8 cellular contexts compared by ENCODE assay signal in genomic region chr3:147411235-147411607, GRCh38. TPM values are rescaled to one million over a fixed set of nuclear protein-coding genes. Genes with fewer than 3 reads are reported as not detected.
A peak's percentile ranks its signal among the peaks of the same experiment; 100 is the strongest.
DNase-seq lines count a peak whose midpoint lies in the region; ATAC-seq and TF ChIP-seq lines count a peak whose summit lies in the region.

No MANE protein-coding gene starts in this region.

- H2AFZ ChIP-seq in MM.1S (ENCODE audit: low read length) = no peak overlapping the region
- no peak overlapping the region for H2AFZ ChIP-seq in neural progenitor cell (replicated peaks)

- no peaks in the 10 kb centered on the region for H3K79me2 ChIP-seq in MM.1S (ENCODE audit: low read length)
- H3K79me2 ChIP-seq in neural progenitor cell (ENCODE audit: low read depth) = no peaks in the 10 kb centered on the region

- no peaks in the 10 kb centered on the region for H3K9me2 ChIP-seq in MM.1S (replicated peaks; ENCODE audit: insufficient read depth, low read length)

- H3K4me3 Mint-ChIP-seq in CD14-positive monocyte (peak overlapping the region; percentile 75 to 94), neural progenitor cell (peak overlapping the region; percentile 99)

- H3K36me3 Mint-ChIP-seq in CD14-positive monocyte (peaks cover 16 to 41% of the 10 kb centered on the region in 2 donors), neural progenitor cell (peaks cover 60% of the 10 kb centered on the region)

- H3K4me1 ChIP-seq in MM.1S (ENCODE audit: low read length) (no peaks in the 10 kb centered on the region), neural progenitor cell (peaks cover 16% of the 10 kb centered on the region)

- H3K4me2 ChIP-seq in MM.1S (ENCODE audit: low read depth, low read length) = no peak overlapping the region
- H3K4me2 ChIP-seq in neural progenitor cell = peak overlapping the region; percentile 67

- H3K4me1 Mint-ChIP-seq in CD14-positive monocyte (peaks cover 27% of the 10 kb centered on the region), neural progenitor cell (peaks cover 40% of the 10 kb centered on the region)

- H3K9me3 ChIP-seq in MM.1S (replicated peaks; ENCODE audit: insufficient read depth, low read length) (no peaks in the 10 kb centered on the region), neural progenitor cell (ENCODE audit: low read depth) (no peaks in the 10 kb centered on the region)

- H3K27ac Mint-ChIP-seq in CD14-positive monocyte (no peak overlapping the region), neural progenitor cell (peak overlapping the region; percentile 99)

- no peak overlapping the region for H3K9ac ChIP-seq in MM.1S (ENCODE audit: low read length)
- no peak overlapping the region for H3K9ac ChIP-seq in neural progenitor cell

- no peaks in the 10 kb centered on the region for H4K20me1 ChIP-seq in MM.1S (ENCODE audit: insufficient read depth, low read length)
- H4K20me1 ChIP-seq in neural progenitor cell (ENCODE audit: low read depth) = peaks cover 95% of the 10 kb centered on the region

- DNase-seq in CD14-positive monocyte (ENCODE audit: low spot score) (no peak), MM.1S (no peak), dorsolateral prefrontal cortex (no peak), neural progenitor cell (ENCODE audit: low spot score) (peak; percentile 59), amygdala (lab: John Stamatoyannopoulos, UW) (no peak), globus pallidus (ENCODE audit: low spot score) (no peak), mucosa of gallbladder (ENCODE audit: low spot score) (no peak)

- H3K27me3 Mint-ChIP-seq in CD14-positive monocyte (ENCODE audit: low read depth in 3 of 3) (peaks cover 93 to 98% (median 96%) of the 10 kb centered on the region in 3 donors), neural progenitor cell (ENCODE audit: insufficient read depth, low read depth) (peaks cover 56% of the 10 kb centered on the region)

- H3K9me3 Mint-ChIP-seq in CD14-positive monocyte (peaks cover 17 to 77% (median 67%) of the 10 kb centered on the region in 7 donors), neural progenitor cell (peaks cover 24% of the 10 kb centered on the region)

- H3F3A ChIP-seq in MM.1S (ENCODE audit: insufficient read depth, low read length) (no peaks in the 10 kb centered on the region), neural progenitor cell (ENCODE audit: low read depth) (peaks cover 48% of the 10 kb centered on the region)

- H3K27ac ChIP-seq in MM.1S (ENCODE audit: low read length) = no peak overlapping the region
- H3K27ac ChIP-seq in dorsolateral prefrontal cortex = peak overlapping the region in 57 of 59 donors; percentile 41 to 99 (median 84)
- no peak overlapping the region for H3K27ac ChIP-seq in neural progenitor cell

- peak overlapping the region; percentile 21; the same call in 1 of the 2 replicates for H3K4me3 ChIP-seq in MM.1S (ENCODE audit: low read length)
- H3K4me3 ChIP-seq in dorsolateral prefrontal cortex = peak overlapping the region; percentile 44 to 80 (median 67)
- no peak overlapping the region for H3K4me3 ChIP-seq in neural progenitor cell

- intact Hi-C loops in CD14-positive monocyte (cut with micrococcal nuclease) = no loop called here
- intact Hi-C loops in dorsolateral prefrontal cortex (cut with DNase I) = no loop called here

- no peak for ATAC-seq in GM19324 (IDR thresholded peaks at IDR 0.05; ENCODE audit: low FRiP score, unreplicated experiment)

- no peak for TF ChIP-seq CTCF in CD14-positive monocyte (IDR thresholded peaks at IDR 0.05)
- no peak for TF ChIP-seq CTCF in MM.1S (IDR thresholded peaks at IDR 0.05; ENCODE audit: low read length)
- no peak for TF ChIP-seq CTCF in dorsolateral prefrontal cortex (IDR thresholded peaks at IDR 0.05 in 54 of 56, conservative IDR thresholded peaks at IDR 0.05 in 2 of 56; ENCODE audit: low read depth in 1 of 56, partially characterized antibody in 56 of 56)
- no peak for TF ChIP-seq CTCF in neural progenitor cell (IDR thresholded peaks at IDR 0.05)

- H3K36me3 ChIP-seq in MM.1S (replicated peaks; ENCODE audit: insufficient read depth, low read length) (no peaks in the 10 kb centered on the region), neural progenitor cell (no peaks in the 10 kb centered on the region)

- no peaks in the 10 kb centered on the region for H3K27me3 ChIP-seq in MM.1S (replicated peaks; ENCODE audit: insufficient read depth, low read length)
- peaks cover 0 to 97% (median 69%) of the 10 kb centered on the region in 45 donors for H3K27me3 ChIP-seq in dorsolateral prefrontal cortex
- H3K27me3 ChIP-seq in neural progenitor cell = peaks cover 100% of the 10 kb centered on the region

RNA-seq across cellular contexts. Expression of gene ZIC1, which starts 2.1 kb away (rescaled TPM):
- polyA plus RNA-seq in CD14-positive monocyte = not detected
- total RNA-seq in dorsolateral prefrontal cortex = 100 to 1,000 TPM in 1 of 120 experiments, 10 to 100 TPM in 119; 17.4 to 211 (median 34.4) TPM
- 0.56 and 0.84 TPM in 2 replicates for total RNA-seq in neural progenitor cell (ENCODE audit: low replicate concordance)
- 0.06 TPM for total RNA-seq in mucosa of gallbladder

RNA-seq across cellular contexts. Expression of gene ZIC4, which starts 4.9 kb away (rescaled TPM):
- polyA plus RNA-seq in CD14-positive monocyte = not detected
- total RNA-seq in dorsolateral prefrontal cortex (10 to 100 TPM in 8 of 120 experiments, 1 to 10 TPM in 112; 1.5 to 13.5 (median 4.8) TPM), neural progenitor cell (ENCODE audit: low replicate concordance) (0.25 and 0.64 TPM in 2 replicates), mucosa of gallbladder (0.20 TPM)

Comparison
In these comparisons a context has a peak if more than half of its experiments do, and no peak if none do; other contexts are left out.
1. H3K27ac ChIP-seq: peak in dorsolateral prefrontal cortex (57 of 59); none in MM.1S (single experiment) and neural progenitor cell (single experiment).
2. RNA of gene ZIC1, which starts 2.1 kb away (total RNA-seq): 17.4 to 211 TPM in dorsolateral prefrontal cortex; 0.56 to 0.84 TPM in neural progenitor cell and 0.06 TPM in mucosa of gallbladder (single experiment); every median in the first group is over 10 times any median in the second.